1 cellular context compared by ENCODE assay signal in genomic region chr10:92591550-92592140, GRCh38.
TF ChIP-seq lines count a peak whose summit lies in the region.

No MANE protein-coding gene starts in this region.

TF ChIP-seq in SK-N-SH, 30 proteins besides CTCF, POLR2A, EP300 and RAD21 (continued from another document):
- TF ChIP-seq MAX (IDR thresholded peaks at IDR 0.05; ENCODE audit: low read depth) (peak; percentile 88), YY1 (IDR thresholded peaks at IDR 0.05; ENCODE audit: low read depth) (peak; percentile 69), FOSL2 (IDR thresholded peaks at IDR 0.05; ENCODE audit: borderline replicate concordance, low read depth) (no peak), NFIC (IDR thresholded peaks at IDR 0.05; ENCODE audit: borderline replicate concordance) (0 out of 2 replicates have a peak, but pooled peaks have one; percentile 10), RFX5 (IDR thresholded peaks at IDR 0.05; ENCODE audit: low read length) (no peak), MXI1 (IDR thresholded peaks at IDR 0.05; ENCODE audit: low read depth, low read length) (peak; percentile 72), MEF2A (IDR thresholded peaks at IDR 0.05; ENCODE audit: borderline replicate concordance, low read depth) (no peak), NRF1 (IDR thresholded peaks at IDR 0.05; ENCODE audit: low read depth, low read length) (peak; percentile 83), JUND (IDR thresholded peaks at IDR 0.05) (no peak), SIN3A (IDR thresholded peaks at IDR 0.05; ENCODE audit: borderline replicate concordance, low read depth, low read length) (0 out of 2 replicates have a peak, but pooled peaks have one; percentile 16), CHD2 (IDR thresholded peaks at IDR 0.05; ENCODE audit: low read length, partially characterized antibody) (peak; percentile 63), GATA2 (CRISPR knock-in tag; IDR thresholded peaks at IDR 0.05) (no peak), FOXM1 (IDR thresholded peaks at IDR 0.05; ENCODE audit: low read depth) (no peak), TCF12 (IDR thresholded peaks at IDR 0.05) (no peak; the same call in 1 of the 2 replicates), ELF1 (IDR thresholded peaks at IDR 0.05) (peak; percentile 68), RXRA (IDR thresholded peaks at IDR 0.05; ENCODE audit: borderline replicate concordance, low read depth) (no peak), GABPA (IDR thresholded peaks at IDR 0.05; ENCODE audit: low read depth) (peak; percentile 77), USF2 (IDR thresholded peaks at IDR 0.05; ENCODE audit: borderline replicate concordance, low read depth, low read length) (no peak), FOXJ3 (CRISPR knock-in tag; IDR thresholded peaks at IDR 0.05) (no peak; the same call in 1 of the 2 replicates), USF1 (IDR thresholded peaks at IDR 0.05; ENCODE audit: borderline replicate concordance, low read depth) (no peak), EZH2phosphoT487 (IDR thresholded peaks at IDR 0.05; ENCODE audit: borderline replicate concordance, low read depth) (no peak), TAF1 (IDR thresholded peaks at IDR 0.05; ENCODE audit: borderline replicate concordance, low read depth, low read length) (peak; percentile 87), RCOR1 (IDR thresholded peaks at IDR 0.05; ENCODE audit: low read length) (no peak; the same call in 1 of the 2 replicates)
